11 cellular contexts compared by ENCODE assay signal in genomic region chr6:25034477-25034876, GRCh38.
DNase-seq lines count a peak whose midpoint lies in the region; ATAC-seq, FAIRE-seq and TF ChIP-seq lines count a peak whose summit lies in the region.
"Had no signal": no experiment of that assay in that cellular context is flagged by ENCODE, and none has a peak within 500 bp of the region (broad histone marks: within the 10 kb centered on the region; RNA-seq: fewer than 3 reads in every experiment).

No MANE protein-coding gene starts in this region.

- H3K4me2 ChIP-seq in DOHH2 (ENCODE audit: low read length) = peak overlapping the region; percentile 57

- H3K79me2 ChIP-seq in DOHH2 (ENCODE audit: control insufficient read depth, low read length) = no peaks in the 10 kb centered on the region

- H3K4me1 ChIP-seq in DOHH2 (ENCODE audit: control insufficient read depth, low read length) = peaks cover 33% of the 10 kb centered on the region
- H3K4me1 ChIP-seq in neutrophil (ENCODE audit: control insufficient read depth in 1 of 2, insufficient read depth in 1 of 2, low read depth in 1 of 2, low read length in 1 of 2) = peaks cover 20 to 25% of the 10 kb centered on the region in 2 experiments

- no peaks in the 10 kb centered on the region for H3K9me2 ChIP-seq in DOHH2 (replicated peaks; ENCODE audit: control insufficient read depth, low read length)

- H3K27me3 Mint-ChIP-seq in MCF 10A (ENCODE audit: insufficient read depth, unreplicated experiment) = no peaks in the 10 kb centered on the region

- peaks cover 6% of the 10 kb centered on the region for H3K4me1 Mint-ChIP-seq in MCF 10A (ENCODE audit: insufficient read depth, unreplicated experiment)

- H3K9me3 ChIP-seq in DOHH2 (ENCODE audit: control insufficient read depth, insufficient read depth, low read length) = no peaks in the 10 kb centered on the region
- H3K9me3 ChIP-seq in neutrophil = no peaks in the 10 kb centered on the region

- peak overlapping the region; percentile 21 for H3K27ac Mint-ChIP-seq in MCF 10A (ENCODE audit: low read depth, unreplicated experiment)

- H3K27ac ChIP-seq in DOHH2 (ENCODE audit: low read depth, low read length) = no peak overlapping the region
- H3K27ac ChIP-seq in neutrophil = peak overlapping the region; percentile 61
- H3K27ac ChIP-seq: brain microvascular endothelial cell had no signal

- intact Hi-C loops in MCF 10A (cut with micrococcal nuclease) = no loop called here

- H3K9me3 Mint-ChIP-seq in MCF 10A (ENCODE audit: unreplicated experiment) = no peaks in the 10 kb centered on the region

- H4K20me1 ChIP-seq in DOHH2 (ENCODE audit: control insufficient read depth, insufficient read depth, low read depth, low read length) = no peaks in the 10 kb centered on the region

- POLR2A ChIA-PET in MCF 10A (lab: Yijun Ruan, JAX) = interaction anchor here (0.7 to 1.2 kb wide), 2 partner anchors 9 to 177 kb away, joined by 3 read pairs; no protein-coding TSS in a partner anchor

- H3K4me3 ChIP-seq in DOHH2 (ENCODE audit: low read length) (peak overlapping the region; percentile 43), neutrophil (ENCODE audit: low read depth in 1 of 2, low read length in 1 of 2) (peak overlapping the region in 1 of 2 experiments; percentile 11)

- no peak for FAIRE-seq in RCC 7860 (lab: Jason Lieb, UNC)
- FAIRE-seq: TTC549 had no signal

- CTCF ChIA-PET in MCF 10A (lab: Yijun Ruan, JAX) = interaction anchor here (0.7 kb wide), 1 partner anchor 47 kb away, joined by 3 read pairs; no protein-coding TSS in a partner anchor

- peak; percentile 27 for DNase-seq in NAMALWA (ENCODE audit: low spot score)
- no peak for DNase-seq in MCF 10A (ENCODE audit: unreplicated experiment)
- no peak for DNase-seq in NCI-H748 treated with DMSO at 0.1 percent for 48 hours (lab: John Stamatoyannopoulos, UW)
- DNase-seq in RCC 7860 (ENCODE audit: low spot score) = no peak
- DNase-seq in kidney glomerular epithelial cell (lab: John Stamatoyannopoulos, UW) = no peak
- DNase-seq: brain microvascular endothelial cell, NCI-H1694 had no signal

- no peak for ATAC-seq in HG03280 (IDR thresholded peaks at IDR 0.05; ENCODE audit: unreplicated experiment)

- no peaks in the 10 kb centered on the region for H3F3A ChIP-seq in DOHH2 (ENCODE audit: control insufficient read depth, insufficient read depth)

- H3K36me3 ChIP-seq in DOHH2 (ENCODE audit: control insufficient read depth, low read length) = no peaks in the 10 kb centered on the region
- no peaks in the 10 kb centered on the region for H3K36me3 ChIP-seq in neutrophil
- H3K36me3 ChIP-seq: brain microvascular endothelial cell had no signal

- no peaks in the 10 kb centered on the region for H3K36me3 Mint-ChIP-seq in MCF 10A (ENCODE audit: insufficient read depth, unreplicated experiment)

- no TSS peak for BruUV-seq in MCF 10A (replicated peaks; lab: Mats Ljungman, UMichigan)

- H3K4me3 Mint-ChIP-seq in MCF 10A (ENCODE audit: unreplicated experiment) = peak overlapping the region; percentile 43

- no peak for TF ChIP-seq CTCF in DOHH2 (IDR thresholded peaks at IDR 0.05; ENCODE audit: low read depth, low read length, poor library complexity, severe bottlenecking)
- TF ChIP-seq CTCF in MCF 10A (IDR thresholded peaks at IDR 0.05; ENCODE audit: unreplicated experiment) = no peak
- TF ChIP-seq CTCF in neutrophil (IDR thresholded peaks at IDR 0.05) = no peak

- no peaks in the 10 kb centered on the region for H3K27me3 ChIP-seq in DOHH2 (ENCODE audit: control insufficient read depth, low read length)
- H3K27me3 ChIP-seq in neutrophil = no peaks in the 10 kb centered on the region
- H3K27me3 ChIP-seq: brain microvascular endothelial cell had no signal
